ENCODE assay signal across 8 cellular contexts in genomic region chr3:53346922-53347260, GRCh38. TPM values are rescaled to one million over a fixed set of nuclear protein-coding genes. Genes with fewer than 3 reads are reported as not detected.
DNase-seq lines count a peak whose midpoint lies in the region; ATAC-seq, FAIRE-seq and TF ChIP-seq lines count a peak whose summit lies in the region.

No MANE protein-coding gene starts in this region.

- H3K27me3 Mint-ChIP-seq in CD4-positive, CD25-positive, alpha-beta regulatory T cell: no peaks in the 10 kb centered on the region
- no peaks in the 10 kb centered on the region for H3K27me3 Mint-ChIP-seq in activated T-helper 17 cell treated with anti-CD3 and anti-CD28 coated beads, Interleukin-2, amount 50 U/mL, for 72 hours

- H3K4me3 Mint-ChIP-seq in CD4-positive, CD25-positive, alpha-beta regulatory T cell: peak overlapping the region; percentile 97 to 99 (median 98)
- H3K4me3 Mint-ChIP-seq in activated T-helper 17 cell treated with anti-CD3 and anti-CD28 coated beads, Interleukin-2, amount 50 U/mL, for 72 hours: peak overlapping the region; percentile 98

- H3K27ac Mint-ChIP-seq in CD4-positive, CD25-positive, alpha-beta regulatory T cell: peak overlapping the region; percentile 99
- peak overlapping the region; percentile 99 for H3K27ac Mint-ChIP-seq in activated T-helper 17 cell treated with anti-CD3 and anti-CD28 coated beads, Interleukin-2, amount 50 U/mL, for 72 hours

- peak overlapping the region; percentile 92 for H3K4me3 ChIP-seq in CD4-positive, CD25-positive, alpha-beta regulatory T cell (ENCODE audit: low read depth, low read length)
- peak overlapping the region; percentile 74 to 91 (median 86) for H3K4me3 ChIP-seq in keratinocyte (ENCODE audit: control insufficient read depth in 2 of 3, extremely low read depth in 1 of 3, insufficient read depth in 2 of 3, low read depth in 1 of 3, low read length in 3 of 3)
- H3K4me3 ChIP-seq in thoracic aorta: peak overlapping the region; percentile 100

- H3K27ac ChIP-seq in CD4-positive, CD25-positive, alpha-beta regulatory T cell (ENCODE audit: insufficient read depth, low read length, poor library complexity, severe bottlenecking): peak overlapping the region; percentile 94
- H3K27ac ChIP-seq in keratinocyte (ENCODE audit: control insufficient read depth, insufficient read depth, low read length): peak overlapping the region; percentile 90
- H3K27ac ChIP-seq in thoracic aorta: peak overlapping the region; percentile 88 to 94

- dilution Hi-C loops in keratinocyte (cut with MboI; ENCODE audit: extremely low pct_ligation_motif_present, low sequenced_read_pairs): no loop called here

- peak overlapping the region; percentile 89 for H3K4me2 ChIP-seq in keratinocyte (ENCODE audit: control insufficient read depth, extremely low read depth, insufficient read depth, low read depth, low read length)

- no peak for TF ChIP-seq CTCF in keratinocyte (optimal IDR thresholded peaks at IDR 0.05 in 1 of 3, IDR thresholded peaks at IDR 0.05 in 1 of 3, conservative IDR thresholded peaks at IDR 0.05 in 1 of 3; ENCODE audit: extremely low read depth in 1 of 3, insufficient read depth in 2 of 3, low read length in 3 of 3)
- TF ChIP-seq CTCF in thoracic aorta (IDR thresholded peaks at IDR 0.05): no peak

- H2AFZ ChIP-seq in keratinocyte (ENCODE audit: control insufficient read depth, low read length): peak overlapping the region; percentile 81

- no peaks in the 10 kb centered on the region for H3K9me3 ChIP-seq in CD4-positive, CD25-positive, alpha-beta regulatory T cell (ENCODE audit: control insufficient read depth in 2 of 2, low read length in 2 of 2)
- no peaks in the 10 kb centered on the region for H3K9me3 ChIP-seq in keratinocyte (ENCODE audit: control insufficient read depth, low read depth, low read length)
- H3K9me3 ChIP-seq in thoracic aorta: no peaks in the 10 kb centered on the region

- FAIRE-seq in keratinocyte (lab: Jason Lieb, UNC) (no peak), H54 (lab: Jason Lieb, UNC) (no peak)

- peaks cover 47% of the 10 kb centered on the region for H3K79me2 ChIP-seq in keratinocyte (ENCODE audit: control insufficient read depth, insufficient read depth, low read length)

- peaks cover 18% of the 10 kb centered on the region for H3K4me1 ChIP-seq in CD4-positive, CD25-positive, alpha-beta regulatory T cell (ENCODE audit: control insufficient read depth, insufficient read depth, low read length, poor library complexity, severe bottlenecking)
- no peaks in the 10 kb centered on the region for H3K4me1 ChIP-seq in keratinocyte (ENCODE audit: control insufficient read depth, extremely low read depth, insufficient read depth, low read length)
- H3K4me1 ChIP-seq in thoracic aorta (ENCODE audit: control insufficient read depth in 1 of 2, low read depth in 2 of 2): peaks cover 20 to 36% of the 10 kb centered on the region in 2 donors

- H3K9me3 Mint-ChIP-seq in CD4-positive, CD25-positive, alpha-beta regulatory T cell: peaks cover 0 to 3% (median 0%) of the 10 kb centered on the region in 7 donors
- H3K9me3 Mint-ChIP-seq in activated T-helper 17 cell treated with anti-CD3 and anti-CD28 coated beads, Interleukin-2, amount 50 U/mL, for 72 hours: no peaks in the 10 kb centered on the region

- H3K9me1 ChIP-seq in keratinocyte (ENCODE audit: control insufficient read depth, extremely low read depth, insufficient read depth, low read length): no peaks in the 10 kb centered on the region

- no peak for DNase-seq in CD4-positive, CD25-positive, alpha-beta regulatory T cell
- no peak for DNase-seq in keratinocyte (ENCODE audit: low read depth, low spot score)
- DNase-seq in thoracic aorta (ENCODE audit: low spot score): no peak
- DNase-seq in H54 (ENCODE audit: insufficient read length, low spot score): no peak
- no peak for DNase-seq in NK-92 treated with Interleukin-12 subunit alpha and Interleukin-12 subunit beta, amount 100 ng/mL, for 24 hours (lab: John Stamatoyannopoulos, UW)
- DNase-seq in NOMO-1 treated with DMSO at 0.1 percent for 48 hours (lab: John Stamatoyannopoulos, UW; ENCODE audit: unreplicated experiment): no peak

- H3K36me3 ChIP-seq in CD4-positive, CD25-positive, alpha-beta regulatory T cell (ENCODE audit: control insufficient read depth, insufficient read depth, low read length): peaks cover 23% of the 10 kb centered on the region
- H3K36me3 ChIP-seq in keratinocyte (ENCODE audit: control insufficient read depth in 2 of 2, extremely low read depth in 1 of 2, insufficient read depth in 2 of 2, low read length in 2 of 2) (peaks cover 0 to 2% of the 10 kb centered on the region in 2 experiments), thoracic aorta (peaks cover 7% of the 10 kb centered on the region)

- H4K20me1 ChIP-seq in keratinocyte (ENCODE audit: control insufficient read depth, extremely low read depth, insufficient read depth, low read length): no peaks in the 10 kb centered on the region

- H3K27me3 ChIP-seq in CD4-positive, CD25-positive, alpha-beta regulatory T cell (ENCODE audit: control insufficient read depth, insufficient read depth, low read length): no peaks in the 10 kb centered on the region
- no peaks in the 10 kb centered on the region for H3K27me3 ChIP-seq in keratinocyte (ENCODE audit: control insufficient read depth, extremely low read depth, insufficient read depth, low read length)
- H3K27me3 ChIP-seq in thoracic aorta (replicated peaks; ENCODE audit: insufficient read depth): no peaks in the 10 kb centered on the region

- TF ChIP-seq POLR2A in H54 (IDR thresholded peaks at IDR 0.05; ENCODE audit: low read depth, low read length): no peak

- H3K4me1 Mint-ChIP-seq in CD4-positive, CD25-positive, alpha-beta regulatory T cell: peaks cover 31 to 51% (median 37%) of the 10 kb centered on the region in 4 donors
- H3K4me1 Mint-ChIP-seq in activated T-helper 17 cell treated with anti-CD3 and anti-CD28 coated beads, Interleukin-2, amount 50 U/mL, for 72 hours: peaks cover 18% of the 10 kb centered on the region

- peaks cover 13% of the 10 kb centered on the region for H3K36me3 Mint-ChIP-seq in CD4-positive, CD25-positive, alpha-beta regulatory T cell
- peaks cover 46% of the 10 kb centered on the region for H3K36me3 Mint-ChIP-seq in activated T-helper 17 cell treated with anti-CD3 and anti-CD28 coated beads, Interleukin-2, amount 50 U/mL, for 72 hours (ENCODE audit: low read depth)

- ATAC-seq in CD4-positive, CD25-positive, alpha-beta regulatory T cell (ENCODE audit: low read depth in 2 of 2): no peak
- ATAC-seq in HG02884 (IDR thresholded peaks at IDR 0.05; ENCODE audit: unreplicated experiment): peak; percentile 2
- peak; percentile 8 for ATAC-seq in activated T-helper 17 cell treated with anti-CD3 and anti-CD28 coated beads, Interleukin-2, amount 50 U/mL, for 72 hours (replicated peaks)
- no peak for ATAC-seq in thoracic aorta (ENCODE audit: insufficient number of reproducible peaks, low FRiP score, low read depth)

- peak overlapping the region; percentile 95 for H3K9ac ChIP-seq in keratinocyte (ENCODE audit: control insufficient read depth, extremely low read depth, insufficient read depth, low read length)

RNA-seq across cellular contexts. Expression of gene DCP1A, which starts 0.5 kb away (rescaled TPM):
- 50.6 TPM for total RNA-seq in CD4-positive, CD25-positive, alpha-beta regulatory T cell
- 10 to 100 TPM; 47.7 to 63.6 (median 54.3) TPM for polyA plus RNA-seq in CD4-positive, CD25-positive, alpha-beta regulatory T cell
- total RNA-seq in activated T-helper 17 cell treated with anti-CD3 and anti-CD28 coated beads, Interleukin-2, amount 50 U/mL, for 72 hours: 10 to 100 TPM; 30.4 to 38.1 TPM
- polyA plus RNA-seq in keratinocyte: 15.0 to 16.1 TPM (median 15.9 TPM) in 3 replicates
- 14.2 TPM for polyA plus RNA-seq in keratinocyte (2011; ENCODE audit: low read depth)
- 7.0 and 9.6 TPM in 2 replicates for polyA plus RNA-seq in keratinocyte (2011; cell fraction: cytosol; rRNA removed)
- 22.2 and 22.6 TPM in 2 replicates for polyA plus RNA-seq in keratinocyte (2011; cell fraction: nucleus; rRNA removed)
- polyA plus RNA-seq in keratinocyte (2012; ENCODE audit: low replicate concordance): 9.0 and 10.1 TPM in 2 replicates
- polyA minus RNA-seq in keratinocyte: 25.3 to 47.3 TPM (median 45.0 TPM) in 3 replicates
- polyA minus RNA-seq in keratinocyte (2011; cell fraction: cytosol; rRNA and poly(A)+ RNA removed): 15.7 TPM
- polyA minus RNA-seq in keratinocyte (2011; cell fraction: nucleus; rRNA and poly(A)+ RNA removed): 37.1 and 37.2 TPM in 2 replicates
- total RNA-seq in thoracic aorta: 10 to 100 TPM; 28.5 to 33.2 TPM

Comparison
In these comparisons a context has a peak if more than half of its experiments do, and no peak if none do; other contexts are left out.
1. ATAC-seq: peak in HG02884 (single experiment) and activated T-helper 17 cell treated with anti-CD3 and anti-CD28 coated beads, Interleukin-2, amount 50 U/mL, for 72 hours (single experiment); none in CD4-positive, CD25-positive, alpha-beta regulatory T cell (0 of 2) and thoracic aorta (single experiment).
2. Peak in every context shown above with its lines, with median percentiles within 50 percentile points of each other: H3K27ac ChIP-seq and H3K4me3 ChIP-seq.